Comparison of ENCODE assay signal across 14 cellular contexts in genomic region chr2:47311764-47312503, GRCh38. TPM values are rescaled to one million over a fixed set of nuclear protein-coding genes. Genes with fewer than 3 reads are reported as not detected.
A peak's percentile ranks its signal among the peaks of the same experiment; 100 is the strongest.
DNase-seq lines count a peak whose midpoint lies in the region; ATAC-seq and TF ChIP-seq lines count a peak whose summit lies in the region.
"Had no signal": no experiment of that assay in that cellular context is flagged by ENCODE, and none has a peak within 500 bp of the region (broad histone marks: within the 10 kb centered on the region; RNA-seq: fewer than 3 reads in every experiment).

No MANE protein-coding gene starts in this region.

- H3K4me1 ChIP-seq in neutrophil (ENCODE audit: control insufficient read depth in 1 of 2, insufficient read depth in 1 of 2, low read depth in 1 of 2, low read length in 1 of 2), result peaks cover 51 to 56% of the 10 kb centered on the region in 2 experiments
- peaks cover 11 to 21% of the 10 kb centered on the region in 2 donors for H3K4me1 ChIP-seq in thyroid gland

- no peak for ATAC-seq in Right ventricle myocardium inferior
- ATAC-seq in HG03521 (IDR thresholded peaks at IDR 0.05; ENCODE audit: unreplicated experiment), result no peak
- ATAC-seq: activated CD8-positive, alpha-beta T cell treated with anti-CD3 and anti-CD28 coated beads for 36 hours; activated T-cell treated with anti-CD3 and anti-CD28 coated beads, Interleukin-2, amount 50 U/mL, for 4 hours had no signal

- DNase-seq in cardiac septum (ENCODE audit: low spot score), result peak; percentile 1
- no peak for DNase-seq in Right ventricle myocardium inferior (ENCODE audit: missing footprints)
- DNase-seq in caudate nucleus (lab: John Stamatoyannopoulos, UW), result no peak
- DNase-seq in thyroid gland, result no peak
- no peak for DNase-seq in AG20443 (ENCODE audit: low spot score)
- no peak for DNase-seq in T-helper 9 cell
- DNase-seq: activated CD8-positive, alpha-beta T cell treated with anti-CD3 and anti-CD28 coated beads for 36 hours; activated T-cell treated with anti-CD3 and anti-CD28 coated beads, Interleukin-2, amount 50 U/mL, for 4 hours; CD4-positive, alpha-beta memory T cell; DMS79 treated with DMSO at 0.1 percent for 48 hours; effector CD4-positive, alpha-beta T cell had no signal

- no peaks in the 10 kb centered on the region for H3K36me3 ChIP-seq in neutrophil
- no peaks in the 10 kb centered on the region for H3K36me3 ChIP-seq in thyroid gland

- TF ChIP-seq CTCF in neutrophil (IDR thresholded peaks at IDR 0.05), result no peak
- no peak for TF ChIP-seq CTCF in thyroid gland (IDR thresholded peaks at IDR 0.05)

- H3K4me3 ChIP-seq in neutrophil (ENCODE audit: low read depth in 1 of 2, low read length in 1 of 2) (no peak overlapping the region), thyroid gland (replicated peaks in 1 of 3) (no peak overlapping the region)

- no peak for TF ChIP-seq POLR2A in thyroid gland (IDR thresholded peaks at IDR 0.05)

- intact Hi-C loops in cardiac septum (cut with DNase I) (loop anchor here (5.0 kb wide), 1 partner anchor 40 kb away; no protein-coding TSS in a partner anchor), Right ventricle myocardium inferior (cut with DNase I) (no loop called here), thyroid gland (cut with DNase I) (no loop called here)

- WGBS in thyroid gland, 2 donors, result 92 to 94% methylated on average over 8 of the region's 8 CpGs

- H3K27me3 ChIP-seq in neutrophil, result no peaks in the 10 kb centered on the region
- H3K27me3 ChIP-seq in thyroid gland, result no peaks in the 10 kb centered on the region

- H3K27ac ChIP-seq in caudate nucleus (ENCODE audit: low read depth, low read length), result peak overlapping the region; percentile 99
- peak overlapping the region; percentile 98 for H3K27ac ChIP-seq in neutrophil
- H3K27ac ChIP-seq in thyroid gland, result peak overlapping the region in 2 of 3 donors; percentile 38 to 63

- H3K9me3 ChIP-seq in neutrophil (no peaks in the 10 kb centered on the region), thyroid gland (no peaks in the 10 kb centered on the region)

RNA-seq across cellular contexts. Expression of gene EPCAM, which starts 57.2 kb away (rescaled TPM):
- total RNA-seq in cardiac septum, result 0.19 TPM
- total RNA-seq in Right ventricle myocardium inferior, result 0.49 TPM
- total RNA-seq in thyroid gland, result 100 to 1,000 TPM; 162 to 220 (median 183) TPM
- total RNA-seq: CD4-positive, alpha-beta memory T cell; H4 had no signal

Comparison
In these comparisons a context has a peak if more than half of its experiments do, and no peak if none do; other contexts are left out.
1. RNA of gene EPCAM, which starts 57.2 kb away (total RNA-seq): 162 to 220 TPM in thyroid gland; 0.49 TPM in Right ventricle myocardium inferior (single experiment) and 0.19 TPM in cardiac septum (single experiment); every median in the first group is over 100 times any median in the second.
2. Peak in every context shown above with its lines, with median percentiles within 50 percentile points of each other: H3K27ac ChIP-seq.